Comparison of ENCODE assay signal across 9 cellular contexts in the genomic region with DNA sequence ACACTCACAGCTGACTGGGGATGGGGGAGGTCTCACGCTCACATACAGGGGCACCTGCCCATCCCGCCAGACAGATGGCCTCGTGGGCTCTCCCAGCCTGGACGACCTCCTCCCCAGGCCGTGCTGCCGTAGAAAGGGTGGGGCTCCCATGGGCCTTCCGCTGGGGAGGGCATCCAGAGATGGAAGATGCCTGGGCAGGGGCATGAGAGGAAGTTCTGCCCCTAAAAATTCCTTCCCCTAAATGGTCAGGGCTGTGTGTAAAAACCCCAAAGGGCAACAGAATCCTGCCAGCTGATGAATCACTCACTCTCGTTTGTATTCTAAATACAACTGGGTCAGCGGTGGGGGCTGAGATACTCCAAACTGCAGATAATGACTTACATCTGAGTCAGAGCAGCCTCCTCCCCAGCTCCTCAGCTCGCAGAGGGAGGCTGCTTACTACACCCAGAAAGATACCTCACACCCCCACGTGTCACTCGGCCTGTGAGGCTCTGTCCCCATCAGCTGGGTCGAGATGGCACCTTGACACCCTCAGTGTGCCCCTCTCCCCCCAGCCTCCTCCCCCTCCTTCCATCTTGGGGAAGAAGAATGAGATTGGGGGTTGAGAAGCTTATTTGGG. TPM values are rescaled to one million over a fixed set of nuclear protein-coding genes. Genes with fewer than 3 reads are reported as not detected.
DNase-seq lines count a peak whose midpoint lies in the region; ATAC-seq and TF ChIP-seq lines count a peak whose summit lies in the region.
"Had no signal": no experiment of that assay in that cellular context is flagged by ENCODE, and none has a peak within 500 bp of the region (broad histone marks: within the 10 kb centered on the region; RNA-seq: fewer than 3 reads in every experiment).

No MANE protein-coding gene starts in this region.

- no peak overlapping the region for H3K4me3 ChIP-seq in NT2/D1 (ENCODE audit: insufficient read length, low read depth)
- peak overlapping the region; percentile 33 for H3K4me3 ChIP-seq in ovary
- H3K4me3 ChIP-seq in thyroid gland (replicated peaks in 1 of 3): no peak overlapping the region

- H3K4me1 ChIP-seq in NT2/D1 (ENCODE audit: insufficient read depth, insufficient read length) (peaks cover 46% of the 10 kb centered on the region), ovary (ENCODE audit: insufficient read depth) (peaks cover 44% of the 10 kb centered on the region), thyroid gland (peaks cover 54 to 88% of the 10 kb centered on the region in 2 donors)

- WGBS in ovary, 3 donors: 6 to 7% (median 6%) methylated on average over 13 of the region's 13 CpGs
- WGBS in thyroid gland, 2 donors: 61 to 63% methylated on average over 7 to 10 of the region's 13 CpGs

- H3K27me3 ChIP-seq in NT2/D1 (ENCODE audit: insufficient read depth, insufficient read length): no peaks in the 10 kb centered on the region
- no peaks in the 10 kb centered on the region for H3K27me3 ChIP-seq in ovary
- H3K27me3 ChIP-seq in thyroid gland: no peaks in the 10 kb centered on the region

- peaks cover 93% of the 10 kb centered on the region for H3K36me3 ChIP-seq in NT2/D1 (ENCODE audit: insufficient read depth, insufficient read length, low read length)
- H3K36me3 ChIP-seq in ovary: no peaks in the 10 kb centered on the region
- peaks cover 8 to 9% of the 10 kb centered on the region in 2 donors for H3K36me3 ChIP-seq in thyroid gland

- TF ChIP-seq POLR2A in ovary (IDR thresholded peaks at IDR 0.05) (no peak), thyroid gland (IDR thresholded peaks at IDR 0.05) (no peak)

- peak overlapping the region; percentile 70 to 73 for H3K27ac ChIP-seq in ovary
- peak overlapping the region; percentile 60 to 73 (median 63) for H3K27ac ChIP-seq in thyroid gland
- H3K27ac ChIP-seq: HL-60 had no signal

- DNase-seq in EL: peak; percentile 99
- peak; percentile 42 for DNase-seq in NT2/D1 (ENCODE audit: low read depth, low spot score)
- peak; percentile 49 for DNase-seq in activated T-helper 1 cell treated with Interleukin-2 at 50 U/mL for 16 hours (ENCODE audit: low read depth)
- DNase-seq in fibroblast of peridontal ligament (ENCODE audit: extremely low read depth): peak; percentile 98
- peak; percentile 78 to 90 (median 83) for DNase-seq in ovary
- DNase-seq in thyroid gland: peak; percentile 37 to 43

- no peak for ATAC-seq in HG02970 (IDR thresholded peaks at IDR 0.05; ENCODE audit: low FRiP score, unreplicated experiment)
- ATAC-seq in HG02938 (IDR thresholded peaks at IDR 0.05; ENCODE audit: unreplicated experiment): no peak

- no peak for TF ChIP-seq EP300 in ovary (IDR thresholded peaks at IDR 0.05)

- intact Hi-C loops in ovary (cut with DNase I): no loop called here
- intact Hi-C loops in thyroid gland (cut with DNase I): no loop called here

- H3K9me3 ChIP-seq in NT2/D1 (ENCODE audit: insufficient read depth, low read length) (no peaks in the 10 kb centered on the region), ovary (no peaks in the 10 kb centered on the region), thyroid gland (no peaks in the 10 kb centered on the region)

- no peak for TF ChIP-seq CTCF in ovary (IDR thresholded peaks at IDR 0.05)
- TF ChIP-seq CTCF in thyroid gland (IDR thresholded peaks at IDR 0.05): no peak

- H3K9ac ChIP-seq in NT2/D1 (ENCODE audit: insufficient read length, low read depth): no peak overlapping the region

RNA-seq across cellular contexts. Expression of gene WDR1, which starts 10.1 kb away (rescaled TPM):
- total RNA-seq in ovary (100 to 1,000 TPM in 5 of 7 donors, 10 to 100 TPM in 2; 67.2 to 352 (median 260) TPM), thyroid gland (100 to 1,000 TPM; 122 to 238 (median 213) TPM)
- polyA plus RNA-seq in ovary: 100 to 1,000 TPM; 140 to 351 TPM

Comparison
In these comparisons a context has a peak if more than half of its experiments do, and no peak if none do; other contexts are left out.
1. DNase-seq: peak in every context shown above with its lines; median percentile 99 in EL; 98 in fibroblast of peridontal ligament; 83 in ovary; 49 in activated T-helper 1 cell treated with Interleukin-2 at 50 U/mL for 16 hours; 42 in NT2/D1; 40 in thyroid gland.